8 cellular contexts compared by ENCODE assay signal in the genomic region with DNA sequence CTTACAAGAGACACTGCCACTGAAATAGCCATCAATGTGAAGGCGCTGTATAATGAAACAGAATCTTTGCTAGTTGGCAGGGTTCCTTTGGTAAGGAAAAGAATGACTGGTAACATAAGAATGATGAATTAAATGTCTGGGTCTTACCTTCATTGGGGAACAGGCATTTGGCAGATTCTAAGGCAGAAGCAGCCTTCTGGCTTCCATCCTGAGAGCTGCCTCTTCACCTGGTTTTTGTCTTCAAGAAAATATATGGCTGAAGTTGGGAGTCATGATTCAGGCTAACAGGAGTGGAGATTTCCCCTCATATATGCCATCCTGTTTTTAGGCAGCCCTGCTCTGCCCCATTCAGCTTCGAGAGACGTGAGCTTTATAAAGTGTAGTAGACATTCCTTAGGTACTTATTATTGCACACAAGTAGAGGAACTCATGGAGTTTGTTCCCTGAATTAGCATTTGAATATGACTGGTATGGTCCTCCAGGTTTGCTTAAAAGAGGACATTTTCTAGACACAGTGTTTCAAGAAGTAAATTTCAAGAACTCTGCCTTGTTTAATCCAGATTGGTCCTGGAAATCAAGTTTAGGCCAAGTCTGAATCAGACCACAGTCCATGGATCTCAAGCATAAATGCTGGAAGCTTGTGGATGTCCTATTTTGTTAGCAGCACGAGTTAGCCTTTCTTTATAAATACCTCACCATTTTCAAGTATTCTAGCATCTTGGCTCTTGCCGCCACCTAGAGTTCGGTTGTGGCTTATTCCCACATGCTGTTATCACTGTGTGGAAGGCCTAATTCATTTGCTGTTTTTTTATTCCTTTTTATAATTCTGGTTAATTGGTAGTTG. TPM values are rescaled to one million over a fixed set of nuclear protein-coding genes. Genes with fewer than 3 reads are reported as not detected.
A peak's percentile ranks its signal among the peaks of the same experiment; 100 is the strongest.
DNase-seq lines count a peak whose midpoint lies in the region; ATAC-seq, FAIRE-seq and TF ChIP-seq lines count a peak whose summit lies in the region.

No MANE protein-coding gene starts in this region.

- H3K9me3 ChIP-seq in HepG2 (ENCODE audit: low read length): no peaks in the 10 kb centered on the region; the same call in 1 of the 2 replicates
- no peaks in the 10 kb centered on the region for H3K9me3 ChIP-seq in tibial artery

- TF ChIP-seq CTCF in astrocyte of the cerebellum (IDR thresholded peaks at IDR 0.05; ENCODE audit: low read depth, low read length, missing control alignments): peak; percentile 74
- TF ChIP-seq CTCF in HepG2 (CRISPR knock-in tag; IDR thresholded peaks at IDR 0.05): peak; percentile 62
- TF ChIP-seq CTCF in tibial artery (IDR thresholded peaks at IDR 0.05): no peak

- no peak overlapping the region for H3K27ac ChIP-seq in HepG2 (ENCODE audit: extremely low read length, insufficient read depth, low read length)
- no peak overlapping the region for H3K27ac ChIP-seq in tibial artery

- in situ Hi-C loops in ACHN (cut with HindIII; ENCODE audit: low pct_ligation_motif_present, low pct_unique_long_range_greater_than_20kb, low sequenced_read_pairs) (no loop called here), astrocyte of the cerebellum (cut with HindIII; ENCODE audit: low sequenced_read_pairs) (no loop called here), HepG2 (cut with HindIII; ENCODE audit: extremely low pct_ligation_motif_present, low pct_unique_long_range_greater_than_20kb) (no loop called here)

- TF ChIP-seq POLR2A in HepG2 (IDR thresholded peaks at IDR 0.05; ENCODE audit: insufficient read depth in 1 of 2, low read depth in 2 of 2, low read length in 2 of 2): no peak
- no peak for TF ChIP-seq POLR2A in GM12891 (IDR thresholded peaks at IDR 0.05; ENCODE audit: low read depth, low read length)

- no TSS peak for BruUV-seq in HepG2 (replicated peaks; lab: Mats Ljungman, UMichigan)

- POLR2A ChIA-PET in HepG2 (lab: Yijun Ruan, JAX): no interaction called here

- peak; percentile 78 for ATAC-seq in HepG2

- H3K4me3 ChIP-seq in astrocyte of the cerebellum (ENCODE audit: low read depth, low read length) (no peak overlapping the region), HepG2 (replicated peaks in 1 of 3; ENCODE audit: insufficient read depth in 1 of 3, low read depth in 2 of 3, low read length in 3 of 3) (no peak overlapping the region), tibial artery (no peak overlapping the region)

- FAIRE-seq in HepG2 (lab: Jason Lieb, UNC): no peak
- no peak for FAIRE-seq in GM12891 (lab: Jason Lieb, UNC)

- DNase-seq in ACHN: peak; percentile 19
- peak; percentile 10 for DNase-seq in GDM1 (lab: John Stamatoyannopoulos, UW)
- DNase-seq in NCI-H2227 (lab: John Stamatoyannopoulos, UW; ENCODE audit: unreplicated experiment): peak; percentile 27
- DNase-seq in astrocyte of the cerebellum (ENCODE audit: low read depth): peak; percentile 19
- DNase-seq in HepG2 (ENCODE audit: low spot score): peak; percentile 10
- DNase-seq in effector CD8-positive, alpha-beta T cell (lab: John Stamatoyannopoulos, UW): no peak
- DNase-seq in tibial artery: no peak
- no peak for DNase-seq in GM12891 (ENCODE audit: insufficient read length, low spot score)

- CTCF ChIA-PET in HepG2 (lab: Yijun Ruan, JAX; ENCODE audit: low intra/inter-chr PET ratio, low total read pairs): no interaction called here

- intact Hi-C loops in HepG2 (cut with micrococcal nuclease; ENCODE audit: unreplicated experiment): loop anchor here (1.0 kb wide), 1 partner anchor 547 kb away; no protein-coding TSS in a partner anchor
- intact Hi-C loops in tibial artery (cut with DNase I; ENCODE audit: low total_unique reads): no loop called here

- no peaks in the 10 kb centered on the region for H4K20me1 ChIP-seq in HepG2 (ENCODE audit: insufficient read depth, low read length)

- TF ChIP-seq EP300 in HepG2 (IDR thresholded peaks at IDR 0.05; ENCODE audit: low read depth in 2 of 2, low read length in 2 of 2): no peak
- no peak for TF ChIP-seq EP300 in HepG2 (CRISPR knock-in tag; IDR thresholded peaks at IDR 0.05; ENCODE audit: borderline replicate concordance)

- H3K36me3 ChIP-seq in HepG2 (replicated peaks in 1 of 2; ENCODE audit: control insufficient read depth in 1 of 2, insufficient read depth in 2 of 2, low read length in 2 of 2) (no peaks in the 10 kb centered on the region), tibial artery (peaks cover 44 to 57% (median 55%) of the 10 kb centered on the region in 3 donors)

- H3K27me3 ChIP-seq in HepG2 (ENCODE audit: control insufficient read depth in 1 of 2, insufficient read depth in 2 of 2, low read length in 2 of 2): no peaks in the 10 kb centered on the region
- H3K27me3 ChIP-seq in tibial artery: no peaks in the 10 kb centered on the region

- 33% methylated on average over 6 of the region's 6 CpGs for WGBS in HepG2 (ENCODE audit: low lambda C conversion rate)

- TF ChIP-seq RAD21 in HepG2 (CRISPR knock-in tag; IDR thresholded peaks at IDR 0.05): no peak

- H2AFZ ChIP-seq in HepG2 (ENCODE audit: low read length): no peak overlapping the region

- H3K79me2 ChIP-seq in HepG2 (ENCODE audit: insufficient read depth, low read length): no peaks in the 10 kb centered on the region

- H3K4me2 ChIP-seq in HepG2 (ENCODE audit: low read depth, low read length): no peak overlapping the region

- no peak overlapping the region for H3K9ac ChIP-seq in HepG2 (ENCODE audit: insufficient read depth, low read depth, low read length)

- no peaks in the 10 kb centered on the region for H3K4me1 ChIP-seq in HepG2 (ENCODE audit: insufficient read depth, low read length)
- H3K4me1 ChIP-seq in tibial artery: no peaks in the 10 kb centered on the region

TF ChIP-seq in HepG2, 621 proteins besides CTCF, POLR2A, EP300 and RAD21 (continues in another document):
- TF ChIP-seq STAG1 (CRISPR knock-in tag; IDR thresholded peaks at IDR 0.05) (peak; percentile 63), REPIN1 (CRISPR knock-in tag; IDR thresholded peaks at IDR 0.05; ENCODE audit: borderline replicate concordance, low read depth) (no peak), SOX5 (CRISPR knock-in tag; IDR thresholded peaks at IDR 0.05; ENCODE audit: borderline replicate concordance) (no peak), FOSL1 (CRISPR knock-in tag; IDR thresholded peaks at IDR 0.05; ENCODE audit: borderline replicate concordance) (no peak), ZNF101 (CRISPR knock-in tag; IDR thresholded peaks at IDR 0.05; ENCODE audit: borderline replicate concordance, low read depth) (no peak), SMC3 (IDR thresholded peaks at IDR 0.05; ENCODE audit: low read length) (0 out of 2 replicates have a peak, but pooled peaks have one; percentile 22)

TF ChIP-seq in GM12891, 5 proteins besides CTCF, POLR2A, EP300 and RAD21:
- no peak for TF ChIP-seq TAF1 (IDR thresholded peaks at IDR 0.05; ENCODE audit: low read depth, low read length)
- no peak for TF ChIP-seq SPI1 (IDR thresholded peaks at IDR 0.05; ENCODE audit: low read depth, low read length)
- no peak for TF ChIP-seq PAX5 (IDR thresholded peaks at IDR 0.05; ENCODE audit: insufficient read depth, low read length, severe bottlenecking)
- TF ChIP-seq POU2F2 (IDR thresholded peaks at IDR 0.05; ENCODE audit: low read depth, low read length): no peak
- no peak for TF ChIP-seq POLR2AphosphoS5 (IDR thresholded peaks at IDR 0.05; ENCODE audit: low read depth, low read length)

RNA-seq across cellular contexts. Expression of gene AKAP11, which starts 56.2 kb away (rescaled TPM):
- total RNA-seq in HepG2 (2016; rRNA removed; fragmentation: Illumina TruSeq; extraction: Trizol): 9.8 and 16.9 TPM in 2 replicates
- 0.88 and 1.1 TPM in 2 replicates for total RNA-seq in HepG2 (2016; cell fraction: cytosol; rRNA removed; fragmentation: Illumina TruSeq; extraction: Trizol; ENCODE audit: low read depth)
- total RNA-seq in HepG2 (2016; cell fraction: insoluble cytoplasmic fraction; rRNA removed; fragmentation: Illumina TruSeq; extraction: Trizol): 9.0 and 15.0 TPM in 2 replicates
- total RNA-seq in HepG2 (2016; cell fraction: membrane; rRNA removed; fragmentation: Illumina TruSeq; extraction: Trizol): 5.0 and 5.8 TPM in 2 replicates
- total RNA-seq in HepG2 (2016; cell fraction: nucleus; rRNA removed; fragmentation: Illumina TruSeq; extraction: Trizol): 14.4 and 17.1 TPM in 2 replicates
- polyA plus RNA-seq in HepG2 (2011; rRNA removed): 6.4 and 7.2 TPM in 2 replicates
- 2.1 and 3.8 TPM in 2 replicates for polyA plus RNA-seq in HepG2 (2011; cell fraction: cytosol; rRNA removed)
- polyA plus RNA-seq in HepG2 (2011; cell fraction: nucleus; rRNA removed): 4.8 and 7.1 TPM in 2 replicates
- 8.5 and 9.6 TPM in 2 replicates for polyA plus RNA-seq in HepG2 (2012)
- 0.32 and 0.34 TPM in 2 replicates for polyA plus RNA-seq in HepG2 (2016; cell fraction: cytosol; fragmentation: Illumina TruSeq; extraction: Trizol; ENCODE audit: low read depth)
- 7.8 and 7.9 TPM in 2 replicates for polyA plus RNA-seq in HepG2 (2016; cell fraction: insoluble cytoplasmic fraction; fragmentation: Illumina TruSeq; extraction: Trizol; ENCODE audit: low read depth)
- polyA plus RNA-seq in HepG2 (2016; cell fraction: membrane; fragmentation: Illumina TruSeq; extraction: Trizol; ENCODE audit: low read depth): 1.0 and 1.2 TPM in 2 replicates
- 11.9 and 13.3 TPM in 2 replicates for polyA plus RNA-seq in HepG2 (2016; cell fraction: nucleus; fragmentation: Illumina TruSeq; extraction: Trizol; ENCODE audit: insufficient read depth, low read depth)
- polyA minus RNA-seq in HepG2 (2011; rRNA and poly(A)+ RNA removed; ENCODE audit: low replicate concordance): 6.2 and 11.4 TPM in 2 replicates
- 10.1 and 13.1 TPM in 2 replicates for polyA minus RNA-seq in HepG2 (2011; cell fraction: cytosol; rRNA and poly(A)+ RNA removed)
- 25.1 and 32.9 TPM in 2 replicates for polyA minus RNA-seq in HepG2 (2011; cell fraction: nucleus; rRNA and poly(A)+ RNA removed)
- 11.1 TPM for polyA plus RNA-seq in GM12891 (2012; ENCODE audit: low read depth, missing spikeins)

Comparison
In these comparisons a context has a peak if more than half of its experiments do, and no peak if none do; other contexts are left out.
1. DNase-seq: peak in ACHN (single experiment), GDM1 (single experiment), NCI-H2227 (single experiment), astrocyte of the cerebellum (single experiment) and HepG2 (single experiment); none in effector CD8-positive, alpha-beta T cell (single experiment), tibial artery (0 of 2) and GM12891 (single experiment).
2. CTCF ChIP-seq: peak in astrocyte of the cerebellum (single experiment) and HepG2 (single experiment); none in tibial artery (0 of 2).